ENCODE assay signal across 23 cellular contexts in the genomic region with DNA sequence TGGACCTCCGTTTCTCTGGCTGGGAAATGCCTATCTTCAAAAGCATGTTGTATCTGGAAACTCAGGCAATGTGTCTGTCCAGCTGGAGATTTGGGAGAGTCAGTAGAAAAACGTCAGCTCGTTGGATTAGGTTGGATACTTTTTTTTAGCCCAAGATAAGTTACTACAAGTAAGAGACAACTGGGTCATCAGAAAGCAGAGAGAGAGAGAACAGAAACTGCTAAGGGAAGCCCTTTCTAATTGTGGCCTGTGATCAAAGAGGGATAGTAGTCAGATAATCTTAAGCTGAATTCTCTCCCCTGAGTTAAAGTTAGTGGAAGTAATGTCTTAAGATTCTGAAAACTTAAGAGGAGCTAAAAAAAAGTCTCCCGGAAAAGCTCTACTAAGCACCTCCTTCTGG.
DNase-seq lines count a peak whose midpoint lies in the region; ATAC-seq, FAIRE-seq and TF ChIP-seq lines count a peak whose summit lies in the region.
"Had no signal": no experiment of that assay in that cellular context is flagged by ENCODE, and none has a peak within 500 bp of the region (broad histone marks: within the 10 kb centered on the region; RNA-seq: fewer than 3 reads in every experiment).

No MANE protein-coding gene starts in this region.

- ATAC-seq in left ventricle myocardium superior (peak; percentile 52), psoas muscle (peak in 1 of 4 donors; percentile 40), GM18502 (IDR thresholded peaks at IDR 0.05; ENCODE audit: poor library complexity, unreplicated experiment) (no peak), HG02852 (IDR thresholded peaks at IDR 0.05; ENCODE audit: unreplicated experiment) (no peak)

- TF ChIP-seq CTCF in ascending aorta (IDR thresholded peaks at IDR 0.05) (no peak), psoas muscle (IDR thresholded peaks at IDR 0.05) (no peak)

- H3K4me1 ChIP-seq in Karpas-422 (ENCODE audit: low read length) (peaks cover 7% of the 10 kb centered on the region), ascending aorta (peaks cover 0 to 6% of the 10 kb centered on the region in 2 donors), psoas muscle (peaks cover 15% of the 10 kb centered on the region)
- H3K4me1 ChIP-seq: BE2C, prostate gland had no signal

- H3K9me3 ChIP-seq in Karpas-422 (ENCODE audit: low read length) (peaks cover 22% of the 10 kb centered on the region; the same call in 1 of the 2 replicates), ascending aorta (peaks cover 0 to 13% of the 10 kb centered on the region in 2 donors), psoas muscle (peaks cover 15% of the 10 kb centered on the region)
- H3K9me3 ChIP-seq: prostate gland had no signal

- no peak for FAIRE-seq in GM12891 (lab: Jason Lieb, UNC)
- FAIRE-seq: astrocyte, kidney had no signal

- H3K9me2 ChIP-seq in Karpas-422 (replicated peaks; ENCODE audit: insufficient read depth, low read length): no peaks in the 10 kb centered on the region

- TF ChIP-seq POLR2A in GM12891 (IDR thresholded peaks at IDR 0.05; ENCODE audit: low read depth, low read length): no peak

- H3K27ac ChIP-seq in Karpas-422 (ENCODE audit: low read length) (no peak overlapping the region), ascending aorta (peak overlapping the region; percentile 68 to 79), psoas muscle (peak overlapping the region; percentile 62)
- H3K27ac ChIP-seq: prostate gland had no signal

- 31 to 65% (median 41%) methylated on average over 4 of the region's 4 CpGs for WGBS in psoas muscle, 3 donors

- H3K4me3 ChIP-seq in Karpas-422 (ENCODE audit: low read length) (no peak overlapping the region), ascending aorta (no peak overlapping the region), psoas muscle (no peak overlapping the region)
- H3K4me3 ChIP-seq: prostate gland, transverse colon had no signal

- H4K20me1 ChIP-seq in Karpas-422 (ENCODE audit: insufficient read depth, low read depth, low read length): no peaks in the 10 kb centered on the region

- H3K9ac ChIP-seq in Karpas-422 (ENCODE audit: low read length): no peak overlapping the region

- H3K36me3 ChIP-seq in Karpas-422 (ENCODE audit: insufficient read depth, low read length) (peaks cover 3% of the 10 kb centered on the region; the same call in 1 of the 2 replicates), ascending aorta (no peaks in the 10 kb centered on the region), psoas muscle (ENCODE audit: insufficient read depth in 1 of 2, low read depth in 1 of 2) (no peaks in the 10 kb centered on the region)
- H3K36me3 ChIP-seq: BE2C, prostate gland, transverse colon had no signal

- intact Hi-C loops in ascending aorta (cut with DNase I): no loop called here
- intact Hi-C loops in left ventricle myocardium superior (cut with micrococcal nuclease): no loop called here
- intact Hi-C loops in psoas muscle (cut with DNase I): no loop called here
- intact Hi-C loops in posterior cingulate gyrus (cut with DNase I): no loop called here

- no peak for DNase-seq in Karpas-422
- DNase-seq in ascending aorta (ENCODE audit: low spot score in 2 of 2): no peak
- no peak for DNase-seq in left ventricle myocardium superior
- no peak for DNase-seq in psoas muscle
- DNase-seq in posterior cingulate gyrus: no peak
- DNase-seq in GM12891 (ENCODE audit: insufficient read length, low spot score): no peak
- DNase-seq: activated T-cell treated with anti-CD3 and anti-CD28 coated beads for 4 hours; BE2C; central memory CD4-positive, alpha-beta T cell; DMS153; kidney; NCI-H1105; NCI-H2029; NCI-H2227 treated with DMSO at 0.1 percent for 48 hours; NCI-H526 treated with DMSO at 0.1 percent for 48 hours; stimulated activated CD4-positive, alpha-beta T cell treated with anti-CD3 and anti-CD28 coated beads, Interleukin-1b, Interleukin-23, amount 100 ng/mL, for 48 hours; stimulated activated CD8-positive, alpha-beta memory T cell treated with anti-CD3 and anti-CD28 coated beads, Interleukin-4, amount 100 ng/mL, for 48 hours; T-helper 1 cell; transverse colon had no signal

- H3K4me2 ChIP-seq in Karpas-422 (ENCODE audit: low read depth, low read length, poor library complexity, severe bottlenecking): no peak overlapping the region

- no peaks in the 10 kb centered on the region for H3K79me2 ChIP-seq in Karpas-422 (ENCODE audit: low read length)

- H2AFZ ChIP-seq in Karpas-422 (ENCODE audit: low read length): peak overlapping the region; percentile 93

- H3K27me3 ChIP-seq in Karpas-422 (ENCODE audit: low read length): no peaks in the 10 kb centered on the region
- H3K27me3 ChIP-seq in ascending aorta: no peaks in the 10 kb centered on the region
- no peaks in the 10 kb centered on the region for H3K27me3 ChIP-seq in psoas muscle (ENCODE audit: insufficient read depth in 3 of 3, low read length in 2 of 3)
- H3K27me3 ChIP-seq: BE2C, transverse colon had no signal

TF ChIP-seq in GM12891, 5 proteins besides CTCF, POLR2A, EP300 and RAD21:
- TF ChIP-seq SPI1 (IDR thresholded peaks at IDR 0.05; ENCODE audit: low read depth, low read length) (no peak), TAF1 (IDR thresholded peaks at IDR 0.05; ENCODE audit: low read depth, low read length) (no peak), POLR2AphosphoS5 (IDR thresholded peaks at IDR 0.05; ENCODE audit: low read depth, low read length) (no peak), PAX5 (IDR thresholded peaks at IDR 0.05; ENCODE audit: insufficient read depth, low read length, severe bottlenecking) (no peak), POU2F2 (IDR thresholded peaks at IDR 0.05; ENCODE audit: low read depth, low read length) (no peak)
